9 cellular contexts compared by ENCODE assay signal in the genomic region with DNA sequence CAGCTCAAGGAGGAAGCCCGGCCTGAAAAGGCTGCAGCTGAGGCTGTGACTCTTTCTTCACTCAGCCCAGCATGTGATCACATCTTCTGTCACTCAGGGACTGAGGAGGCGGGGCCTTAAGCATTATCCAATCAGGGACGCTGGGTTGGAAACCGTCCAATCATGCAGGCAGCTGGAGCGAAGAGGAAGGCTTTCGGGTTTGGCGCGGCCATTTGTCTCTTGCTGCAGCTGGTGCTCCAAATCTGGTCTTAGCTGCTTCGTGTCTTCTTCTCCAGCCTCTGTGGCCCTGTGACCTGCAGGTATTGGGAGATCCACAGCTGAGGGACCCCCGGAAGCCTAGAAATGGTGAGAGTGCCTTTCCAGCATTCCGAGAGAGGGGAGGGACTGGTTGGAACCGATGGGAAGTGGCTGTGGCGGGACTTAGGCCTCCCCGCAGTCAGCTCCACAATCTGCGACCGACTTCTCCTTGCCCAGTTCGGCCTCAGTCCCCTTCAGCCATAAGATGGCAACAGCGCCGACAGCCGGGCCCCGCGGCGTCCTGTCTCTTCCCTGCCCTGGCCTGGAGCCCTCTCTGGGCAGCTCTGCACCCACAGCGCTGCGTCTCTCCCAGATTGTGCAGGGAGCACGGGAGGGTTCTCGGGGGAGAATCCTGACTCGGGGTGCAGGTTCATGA. TPM values are rescaled to one million over a fixed set of nuclear protein-coding genes. Genes with fewer than 3 reads are reported as not detected.
DNase-seq lines count a peak whose midpoint lies in the region; ATAC-seq and TF ChIP-seq lines count a peak whose summit lies in the region.
"Had no signal": no experiment of that assay in that cellular context is flagged by ENCODE, and none has a peak within 500 bp of the region (broad histone marks: within the 10 kb centered on the region; RNA-seq: fewer than 3 reads in every experiment).

ZNF90 (plus strand) TSS at position 210 of the 673 bp plus-strand sequence; CDS start at position 343, 133 bp downstream.

- intact Hi-C loops in CD4-positive, alpha-beta memory T cell (cut with micrococcal nuclease): loop anchor here (1.0 to 2.0 kb wide), 3 partner anchors 25 to 161 kb away; partner anchors contain the start of gene ZNF682
- intact Hi-C loops in colonic mucosa (cut with DNase I): no loop called here

- POLR2A ChIA-PET in CD4-positive, alpha-beta memory T cell (lab: Charles Lee; ENCODE audit: partially characterized antibody): interaction anchor here (0.6 to 2.6 kb wide), 9 partner anchors 8 to 1319 kb away, joined by 3 to 29 read pairs (median 5); partner anchors contain the start of genes ZNF486, ZNF493, ZNF506 and ZNF682

- H3K9ac ChIP-seq in colonic mucosa (ENCODE audit: low read depth in 2 of 2, low read length in 2 of 2): peak within 1 kb of the TSS; percentile 61 to 70

- no peak for TF ChIP-seq CTCF in colonic mucosa (IDR thresholded peaks at IDR 0.05)

- peak within 1 kb of the TSS; percentile 64 to 81 for H3K4me3 ChIP-seq in CD4-positive, alpha-beta memory T cell (ENCODE audit: low read length in 2 of 2)
- H3K4me3 ChIP-seq in colonic mucosa: peak within 1 kb of the TSS; percentile 60
- H3K4me3 ChIP-seq: SJSA1 had no signal

- CTCF ChIA-PET in CD4-positive, alpha-beta memory T cell (lab: Charles Lee; ENCODE audit: partially characterized antibody): interaction anchor here (0.9 kb wide), 1 partner anchor 25 kb away, joined by 3 read pairs; no protein-coding TSS in a partner anchor

- peak; percentile 86 for ATAC-seq in GM21360 (IDR thresholded peaks at IDR 0.05; ENCODE audit: unreplicated experiment)

- H3K4me1 Mint-ChIP-seq in CD4-positive, alpha-beta memory T cell: peaks cover 9 to 31% (median 14%) of the 10 kb centered on the region in 4 donors

- peaks cover 0 to 6% (median 0%) of the 10 kb centered on the region in 8 donors for H3K9me3 Mint-ChIP-seq in CD4-positive, alpha-beta memory T cell

- no peaks in the 10 kb centered on the region for H3K36me3 ChIP-seq in CD4-positive, alpha-beta memory T cell (ENCODE audit: insufficient read depth, low read length)
- no peaks in the 10 kb centered on the region for H3K36me3 ChIP-seq in colonic mucosa
- H3K36me3 ChIP-seq: SJSA1 had no signal

- H3K9me3 ChIP-seq in CD4-positive, alpha-beta memory T cell (ENCODE audit: control insufficient read depth in 1 of 2, low read length in 2 of 2): no peaks in the 10 kb centered on the region
- H3K9me3 ChIP-seq in colonic mucosa: no peaks in the 10 kb centered on the region
- H3K9me3 ChIP-seq: SJSA1 had no signal

- peak within 1 kb of the TSS; percentile 22 to 79 (median 52) for H3K27ac Mint-ChIP-seq in CD4-positive, alpha-beta memory T cell

- peak within 1 kb of the TSS; percentile 88 to 93 (median 90) for H3K4me3 Mint-ChIP-seq in CD4-positive, alpha-beta memory T cell

- H3K27me3 ChIP-seq in CD4-positive, alpha-beta memory T cell (ENCODE audit: insufficient read depth, low read length): no peaks in the 10 kb centered on the region
- H3K27me3 ChIP-seq in colonic mucosa: no peaks in the 10 kb centered on the region
- H3K27me3 ChIP-seq: SJSA1 had no signal

- H3K4me1 ChIP-seq in CD4-positive, alpha-beta memory T cell (ENCODE audit: insufficient read depth, low read length): peaks cover 11% of the 10 kb centered on the region
- H3K4me1 ChIP-seq in colonic mucosa: no peaks in the 10 kb centered on the region
- H3K4me1 ChIP-seq: SJSA1 had no signal

- no peaks in the 10 kb centered on the region for H3K27me3 Mint-ChIP-seq in CD4-positive, alpha-beta memory T cell

- H3K36me3 Mint-ChIP-seq in CD4-positive, alpha-beta memory T cell: peaks cover 0 to 10% of the 10 kb centered on the region in 2 donors

- peak; percentile 81 to 93 (median 89) for DNase-seq in CD4-positive, alpha-beta memory T cell
- peak; percentile 43 for DNase-seq in HuH-7.5 (ENCODE audit: low spot score)
- DNase-seq in activated CD4-positive, alpha-beta T cell treated with anti-CD3 and anti-CD28 coated beads for 24 hours (ENCODE audit: low read depth in 2 of 2): peak; percentile 76 to 82
- peak; percentile 96 for DNase-seq in colonic mucosa
- peak; percentile 98 for DNase-seq in kidney tubule cell (ENCODE audit: low spot score)
- peak; percentile 92 for DNase-seq in stimulated activated CD4-positive, alpha-beta T cell treated with anti-CD3 and anti-CD28 coated beads, Interleukin-15, amount 100 ng/mL, for 24 hours
- no peak for DNase-seq in DMS153 treated with DMSO at 0.1 percent for 48 hours (lab: John Stamatoyannopoulos, UW; ENCODE audit: unreplicated experiment)

- no peak within 1 kb of the TSS for H3K27ac ChIP-seq in CD4-positive, alpha-beta memory T cell (ENCODE audit: low read depth, low read length)
- no peak within 1 kb of the TSS for H3K27ac ChIP-seq in colonic mucosa
- H3K27ac ChIP-seq: SJSA1 had no signal

RNA-seq across cellular contexts. Expression of gene ZNF90, which starts in this region (rescaled TPM):
- total RNA-seq in CD4-positive, alpha-beta memory T cell: 1 to 10 TPM; 5.4 to 6.2 TPM
- 1 to 10 TPM in 1 of 2 donors, under 1 TPM in 1; 0.60 to 1.1 TPM for polyA plus RNA-seq in CD4-positive, alpha-beta memory T cell
- 1 to 10 TPM; 3.4 to 6.8 TPM for total RNA-seq in colonic mucosa
